ENCODE assay signal across 8 cellular contexts in the genomic region with DNA sequence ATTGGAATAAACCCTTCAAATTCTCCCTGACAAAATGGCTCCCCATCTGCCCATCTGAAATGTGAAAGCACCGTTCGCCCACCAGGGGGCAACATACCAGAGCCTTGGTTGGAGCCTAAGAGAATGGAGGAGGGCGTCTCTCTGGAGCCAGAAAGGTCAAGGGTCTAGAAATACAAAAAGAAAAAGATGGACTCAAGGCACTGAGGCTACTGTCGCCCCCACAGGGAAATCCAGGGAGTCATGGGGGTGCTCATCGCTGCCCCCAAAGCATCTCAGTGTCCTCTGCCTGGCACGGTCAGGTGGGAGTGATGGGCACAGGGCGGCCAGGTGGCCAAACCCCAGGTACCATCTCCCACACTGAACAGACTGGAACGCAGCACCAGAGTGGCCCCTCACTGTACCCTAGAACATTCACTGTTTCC.
DNase-seq lines count a peak whose midpoint lies in the region; ATAC-seq and TF ChIP-seq lines count a peak whose summit lies in the region.

No MANE protein-coding gene starts in this region.

- peak; percentile 47 for TF ChIP-seq RAD21 in IMR-90 (IDR thresholded peaks at IDR 0.05; ENCODE audit: low read length)

- H3K18ac ChIP-seq in IMR-90 (ENCODE audit: low read depth, low read length), result no peak overlapping the region

- dilution Hi-C loops in IMR-90 (cut with HindIII; ENCODE audit: low sequenced_read_pairs, unreplicated experiment), result no loop called here

- no peak overlapping the region for H4K91ac ChIP-seq in IMR-90 (ENCODE audit: insufficient read depth, low read depth, low read length)

- H3K36me3 ChIP-seq in IMR-90 (ENCODE audit: control insufficient read depth, insufficient read depth, low read length) (peaks cover 43% of the 10 kb centered on the region), parathyroid adenoma (ENCODE audit: control insufficient read depth, insufficient read depth, low read length) (no peaks in the 10 kb centered on the region)

- in situ Hi-C loops in IMR-90 (cut with MboI; ENCODE audit: low sequenced_read_pairs), result no loop called here

- no peaks in the 10 kb centered on the region for H4K20me1 ChIP-seq in IMR-90 (ENCODE audit: insufficient read depth, low read length)

- no peak overlapping the region for H2BK5ac ChIP-seq in IMR-90 (ENCODE audit: low read depth, low read length, poor library complexity, severe bottlenecking)

- TF ChIP-seq POLR2A in IMR-90 (IDR thresholded peaks at IDR 0.05; ENCODE audit: low read depth, low read length), result no peak

- no peak overlapping the region for H4K5ac ChIP-seq in IMR-90 (ENCODE audit: low read depth, low read length)

- H3K9me3 ChIP-seq in IMR-90 (ENCODE audit: control insufficient read depth, insufficient read depth, low read length) (no peaks in the 10 kb centered on the region), parathyroid adenoma (ENCODE audit: control insufficient read depth, low read length) (no peaks in the 10 kb centered on the region)

- H3K9ac ChIP-seq in IMR-90 (ENCODE audit: low read depth, low read length) (no peak overlapping the region), parathyroid adenoma (no peak overlapping the region)

- H2AFZ ChIP-seq in IMR-90 (replicated peaks; ENCODE audit: low read length, poor library complexity) (no peak overlapping the region), parathyroid adenoma (no peak overlapping the region)

- no peak overlapping the region for H3K23ac ChIP-seq in IMR-90 (ENCODE audit: low read depth, low read length)

- H3K14ac ChIP-seq in IMR-90 (replicated peaks; ENCODE audit: low read depth, low read length), result no peak overlapping the region

- no peak overlapping the region for H3K4me3 ChIP-seq in IMR-90 (ENCODE audit: insufficient read depth, low read depth, low read length)
- no peak overlapping the region for H3K4me3 ChIP-seq in parathyroid adenoma (ENCODE audit: low read depth, low read length)

- no CpG with 5 or more reads among the region's 8 CpGs for WGBS in IMR-90 (ENCODE audit: extremely low coverage in 2 of 2, insufficient read length in 1 of 2), 2 experiments

- H2BK120ac ChIP-seq in IMR-90 (ENCODE audit: low read depth, low read length), result no peak overlapping the region

- H3K79me1 ChIP-seq in IMR-90 (ENCODE audit: low read depth in 1 of 2, low read length in 2 of 2), result peaks cover 17 to 35% of the 10 kb centered on the region in 2 experiments; a peak in 3 of 4 replicates

- no peak overlapping the region for H2AK5ac ChIP-seq in IMR-90 (ENCODE audit: low read depth, low read length)

- no peak overlapping the region for H2BK20ac ChIP-seq in IMR-90 (ENCODE audit: low read depth, low read length)

- no peak overlapping the region for H2BK15ac ChIP-seq in IMR-90 (ENCODE audit: low read depth, low read length)

- no peak overlapping the region for H3K56ac ChIP-seq in IMR-90 (ENCODE audit: extremely low read depth, insufficient read depth, low read length)

- H3K27me3 ChIP-seq in IMR-90 (ENCODE audit: control insufficient read depth, insufficient read depth, low read length) (no peaks in the 10 kb centered on the region), parathyroid adenoma (ENCODE audit: control insufficient read depth, insufficient read depth, low read length) (no peaks in the 10 kb centered on the region)

- CTCF ChIA-PET in IMR-90 (lab: Yijun Ruan, JAX), result interaction anchor here (4.7 kb wide), 1 partner anchor 164 kb away, joined by 20 read pairs; no protein-coding TSS in a partner anchor

- H4K8ac ChIP-seq in IMR-90 (ENCODE audit: low read depth in 2 of 2, low read length in 2 of 2), result no peak overlapping the region

- intact Hi-C loops in IMR-90 (cut with micrococcal nuclease), result loop anchor here (1.0 kb wide), 1 partner anchor 164 kb away; no protein-coding TSS in a partner anchor
- intact Hi-C loops in sciatic nerve (cut with DNase I), result no loop called here

- peaks cover 2% of the 10 kb centered on the region; the same call in 1 of the 2 replicates for H3K4me1 ChIP-seq in IMR-90 (ENCODE audit: control insufficient read depth, insufficient read depth, low read length)
- no peaks in the 10 kb centered on the region for H3K4me1 ChIP-seq in parathyroid adenoma

- POLR2A ChIA-PET in IMR-90 (lab: Charles Lee; ENCODE audit: unreplicated experiment), result no interaction called here

- H3K79me2 ChIP-seq in parathyroid adenoma, result peaks cover 13% of the 10 kb centered on the region

- ATAC-seq in IMR-90 (ENCODE audit: low read depth) (no peak), sciatic nerve (no peak), GM18519 (IDR thresholded peaks at IDR 0.05; ENCODE audit: low FRiP score, unreplicated experiment) (no peak)

- H3K4me2 ChIP-seq in IMR-90 (ENCODE audit: low read depth, low read length) (no peak overlapping the region), parathyroid adenoma (ENCODE audit: low read length) (no peak overlapping the region)

- H3K9me1 ChIP-seq in IMR-90 (ENCODE audit: insufficient read depth, low read length), result peaks cover 8% of the 10 kb centered on the region

- H2AK9ac ChIP-seq in IMR-90 (replicated peaks; ENCODE audit: low read depth, low read length, poor library complexity), result no peak overlapping the region

- H3K4ac ChIP-seq in IMR-90 (ENCODE audit: low read depth, low read length), result no peak overlapping the region

- TF ChIP-seq CTCF in IMR-90 (conservative IDR thresholded peaks at IDR 0.05; ENCODE audit: low read depth, low read length) (peak; percentile 53), parathyroid adenoma (IDR thresholded peaks at IDR 0.05) (peak; percentile 49)

- BruUV-seq in IMR-90 (replicated peaks; lab: Mats Ljungman, UMichigan), result no TSS peak

- H3K27ac ChIP-seq in IMR-90 (ENCODE audit: insufficient read depth, low read length), result no peak overlapping the region; the same call in 1 of the 2 replicates
- H3K27ac ChIP-seq in parathyroid adenoma, result no peak overlapping the region

- DNase-seq in DMS53 (lab: John Stamatoyannopoulos, UW), result peak; percentile 67
- no peak for DNase-seq in IMR-90
- DNase-seq in activated CD4-positive, alpha-beta T cell treated with anti-CD3 and anti-CD28 coated beads for 1 hour, result peak; percentile 26
- peak; percentile 64 for DNase-seq in ecto neural progenitor cell (ENCODE audit: low spot score)
- DNase-seq in NCI-H2107 treated with DMSO at 0.1 percent for 48 hours (lab: John Stamatoyannopoulos, UW; ENCODE audit: unreplicated experiment), result no peak
- no peak for DNase-seq in sciatic nerve (ENCODE audit: low spot score)

TF ChIP-seq in IMR-90, 13 proteins besides CTCF, POLR2A, EP300 and RAD21:
- no peak for TF ChIP-seq RFX5 (IDR thresholded peaks at IDR 0.05; ENCODE audit: low read depth, low read length)
- no peak for TF ChIP-seq CEBPB (IDR thresholded peaks at IDR 0.05; ENCODE audit: low read depth, low read length)
- TF ChIP-seq, protein P1, sequence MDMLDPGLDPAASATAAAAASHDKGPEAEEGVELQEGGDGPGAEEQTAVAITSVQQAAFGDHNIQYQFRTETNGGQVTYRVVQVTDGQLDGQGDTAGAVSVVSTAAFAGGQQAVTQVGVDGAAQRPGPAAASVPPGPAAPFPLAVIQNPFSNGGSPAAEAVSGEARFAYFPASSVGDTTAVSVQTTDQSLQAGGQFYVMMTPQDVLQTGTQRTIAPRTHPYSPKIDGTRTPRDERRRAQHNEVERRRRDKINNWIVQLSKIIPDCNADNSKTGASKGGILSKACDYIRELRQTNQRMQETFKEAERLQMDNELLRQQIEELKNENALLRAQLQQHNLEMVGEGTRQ (IDR thresholded peaks at IDR 0.05; ENCODE audit: low read depth, low read length), result no peak
- peak; percentile 59; the same call in 1 of the 2 replicates for TF ChIP-seq SMC3 (IDR thresholded peaks at IDR 0.05; ENCODE audit: low read depth, low read length)

Comparison
In these comparisons a context has a peak if more than half of its experiments do, and no peak if none do; other contexts are left out.
1. DNase-seq: peak in DMS53 (single experiment), activated CD4-positive, alpha-beta T cell treated with anti-CD3 and anti-CD28 coated beads for 1 hour (single experiment) and ecto neural progenitor cell (single experiment); none in IMR-90 (single experiment), NCI-H2107 treated with DMSO at 0.1 percent for 48 hours (single experiment) and sciatic nerve (single experiment).